ENCODE assay signal across 10 cellular contexts in genomic region chr4:38562751-38563198, GRCh38.
A peak's percentile ranks its signal among the peaks of the same experiment; 100 is the strongest.
DNase-seq lines count a peak whose midpoint lies in the region; ATAC-seq and TF ChIP-seq lines count a peak whose summit lies in the region.
"Had no signal": no experiment of that assay in that cellular context is flagged by ENCODE, and none has a peak within 500 bp of the region (broad histone marks: within the 10 kb centered on the region; RNA-seq: fewer than 3 reads in every experiment).

No MANE protein-coding gene starts in this region.

- no peaks in the 10 kb centered on the region for H3K27me3 ChIP-seq in left ventricle myocardium inferior (ENCODE audit: low read depth)
- no peaks in the 10 kb centered on the region for H3K27me3 ChIP-seq in sigmoid colon

- H3K4me3 ChIP-seq in left ventricle myocardium inferior (no peak overlapping the region), sigmoid colon (no peak overlapping the region)

- ATAC-seq in GM18867 (IDR thresholded peaks at IDR 0.05; ENCODE audit: unreplicated experiment) (peak; percentile 61), HG03520 (IDR thresholded peaks at IDR 0.05; ENCODE audit: unreplicated experiment) (no peak)

- intact Hi-C loops in left ventricle myocardium inferior (cut with micrococcal nuclease): no loop called here
- intact Hi-C loops in sigmoid colon (cut with DNase I): no loop called here

- H3K4me1 ChIP-seq in left ventricle myocardium inferior: peaks cover 44% of the 10 kb centered on the region
- peaks cover 0 to 49% (median 47%) of the 10 kb centered on the region in 4 donors for H3K4me1 ChIP-seq in sigmoid colon

- H3K27ac ChIP-seq in left ventricle myocardium inferior (replicated peaks) (peak overlapping the region; percentile 64), sigmoid colon (peak overlapping the region in 2 of 4 donors; percentile 30)

- DNase-seq in SKM-1 (lab: John Stamatoyannopoulos, UW; ENCODE audit: unreplicated experiment) (peak; percentile 11), left ventricle myocardium inferior (peak; percentile 46), sigmoid colon (peak; percentile 74), nucleus accumbens (lab: John Stamatoyannopoulos, UW) (no peak), NCI-H526 treated with DMSO at 0.1 percent for 48 hours (lab: John Stamatoyannopoulos, UW) (no peak)
- DNase-seq in activated CD4-positive, alpha-beta T cell treated with anti-CD3 and anti-CD28 coated beads for 1 hour: no peak
- DNase-seq: NCI-H187 treated with DMSO at 0.1 percent for 48 hours; stimulated activated CD4-positive, alpha-beta T cell treated with anti-CD3 and anti-CD28 coated beads, Interleukin-1b, Interleukin-23, amount 100 ng/mL, for 48 hours had no signal

- H3K9me3 ChIP-seq in left ventricle myocardium inferior (replicated peaks) (no peaks in the 10 kb centered on the region), sigmoid colon (no peaks in the 10 kb centered on the region)

- TF ChIP-seq EP300 in sigmoid colon (IDR thresholded peaks at IDR 0.05): no peak

- H3K36me3 ChIP-seq in left ventricle myocardium inferior (no peaks in the 10 kb centered on the region), sigmoid colon (no peaks in the 10 kb centered on the region)

- 38 to 42% methylated on average over 4 of the region's 4 CpGs for WGBS in sigmoid colon, 2 donors

- TF ChIP-seq CTCF in left ventricle myocardium inferior (IDR thresholded peaks at IDR 0.05; ENCODE audit: borderline replicate concordance) (no peak), sigmoid colon (IDR thresholded peaks at IDR 0.05) (no peak)

- TF ChIP-seq POLR2A in sigmoid colon (IDR thresholded peaks at IDR 0.05): no peak

Comparison
In these comparisons a context has a peak if more than half of its experiments do, and no peak if none do; other contexts are left out.
1. DNase-seq: peak in SKM-1 (single experiment), left ventricle myocardium inferior (single experiment) and sigmoid colon (single experiment); none in nucleus accumbens (0 of 56), NCI-H526 treated with DMSO at 0.1 percent for 48 hours (single experiment) and activated CD4-positive, alpha-beta T cell treated with anti-CD3 and anti-CD28 coated beads for 1 hour (single experiment).